ENCODE assay signal across 10 cellular contexts in the genomic region with DNA sequence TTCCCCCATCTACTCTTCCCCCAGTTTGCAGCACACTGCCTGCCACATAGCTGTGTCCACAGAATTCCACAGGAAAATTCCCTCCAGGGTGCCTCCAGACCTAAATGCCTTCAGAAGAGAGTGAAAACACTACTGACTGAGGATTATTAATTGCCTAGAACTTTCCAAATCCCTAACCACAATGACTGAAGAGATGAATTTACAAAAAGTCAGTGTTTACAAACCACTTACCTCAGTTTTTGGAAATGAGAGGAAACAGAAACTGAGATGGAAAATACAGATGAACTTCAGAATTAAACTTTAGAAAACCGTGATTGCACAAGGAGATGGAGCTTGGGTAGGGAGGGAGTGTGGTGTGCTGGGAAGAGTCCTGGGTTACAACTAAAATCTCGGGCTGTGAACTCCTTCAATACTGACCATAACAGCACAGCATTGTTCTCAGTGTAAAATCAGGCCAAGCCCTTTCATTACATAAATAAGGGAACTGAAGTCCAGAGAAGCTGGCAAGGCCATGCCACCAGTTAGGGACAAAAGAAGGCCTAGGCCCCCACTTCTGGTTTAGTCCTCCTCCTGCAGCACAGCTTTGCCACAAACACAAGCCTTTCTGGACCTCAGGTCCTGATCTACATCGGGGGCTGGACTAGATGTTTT. TPM values are rescaled to one million over a fixed set of nuclear protein-coding genes. Genes with fewer than 3 reads are reported as not detected.
DNase-seq lines count a peak whose midpoint lies in the region; ATAC-seq, FAIRE-seq and TF ChIP-seq lines count a peak whose summit lies in the region.
"Had no signal": no experiment of that assay in that cellular context is flagged by ENCODE, and none has a peak within 500 bp of the region (broad histone marks: within the 10 kb centered on the region; RNA-seq: fewer than 3 reads in every experiment).

No MANE protein-coding gene starts in this region.

- no peak for FAIRE-seq in D721Med (lab: Jason Lieb, UNC)

- peaks cover 41 to 87% (median 64%) of the 10 kb centered on the region in 4 donors for H3K4me1 Mint-ChIP-seq in CD4-positive, CD25-positive, alpha-beta regulatory T cell
- peaks cover 80 to 86% (median 84%) of the 10 kb centered on the region in 3 donors for H3K4me1 Mint-ChIP-seq in T-cell

- no peaks in the 10 kb centered on the region for H3K27me3 Mint-ChIP-seq in CD4-positive, CD25-positive, alpha-beta regulatory T cell
- H3K27me3 Mint-ChIP-seq in T-cell, result no peaks in the 10 kb centered on the region

- H3K9me3 Mint-ChIP-seq in CD4-positive, CD25-positive, alpha-beta regulatory T cell, result no peaks in the 10 kb centered on the region
- H3K9me3 Mint-ChIP-seq in T-cell, result no peaks in the 10 kb centered on the region

- 31% methylated on average over 2 to 3 of the region's 3 CpGs for WGBS in esophagus squamous epithelium, 2 donors
- 24 to 39% (median 29%) methylated on average over 3 of the region's 3 CpGs for WGBS in psoas muscle, 3 donors

- peak overlapping the region; percentile 78 for H3K4me3 ChIP-seq in CD4-positive, CD25-positive, alpha-beta regulatory T cell (ENCODE audit: low read depth, low read length)
- H3K4me3 ChIP-seq in esophagus squamous epithelium (no peak overlapping the region), psoas muscle (no peak overlapping the region), BE2C (ENCODE audit: low read depth, low read length) (no peak overlapping the region)

- H3K27ac Mint-ChIP-seq in CD4-positive, CD25-positive, alpha-beta regulatory T cell, result peak overlapping the region; percentile 76 to 98 (median 91)
- H3K27ac Mint-ChIP-seq in T-cell, result peak overlapping the region; percentile 91 to 93

- TF ChIP-seq POLR2A in esophagus squamous epithelium (IDR thresholded peaks at IDR 0.05), result no peak

- ATAC-seq in CD4-positive, CD25-positive, alpha-beta regulatory T cell (ENCODE audit: low read depth in 2 of 2), result no peak
- ATAC-seq in T-cell (replicated peaks in 1 of 4) (no peak), psoas muscle (no peak), GM21723 (IDR thresholded peaks at IDR 0.05; ENCODE audit: unreplicated experiment) (no peak), GM18867 (IDR thresholded peaks at IDR 0.05; ENCODE audit: unreplicated experiment) (no peak)

- peak overlapping the region; percentile 84 for H3K27ac ChIP-seq in CD4-positive, CD25-positive, alpha-beta regulatory T cell (ENCODE audit: insufficient read depth, low read length, poor library complexity, severe bottlenecking)
- peak overlapping the region; percentile 57 to 96 (median 80) for H3K27ac ChIP-seq in esophagus squamous epithelium
- peak overlapping the region; percentile 86 for H3K27ac ChIP-seq in psoas muscle

- no peaks in the 10 kb centered on the region for H3K9me3 ChIP-seq in CD4-positive, CD25-positive, alpha-beta regulatory T cell (ENCODE audit: control insufficient read depth in 2 of 2, low read length in 2 of 2)
- H3K9me3 ChIP-seq in esophagus squamous epithelium (no peaks in the 10 kb centered on the region), psoas muscle (no peaks in the 10 kb centered on the region), BE2C (no peaks in the 10 kb centered on the region)

- CTCF ChIA-PET in T-cell (lab: Charles Lee), result interaction anchor here (0.8 to 1.3 kb wide), 3 partner anchors 18 to 76 kb away, joined by 3 to 4 read pairs (median 4); no protein-coding TSS in a partner anchor

- intact Hi-C loops in esophagus squamous epithelium (cut with DNase I) (no loop called here), psoas muscle (cut with DNase I) (loop anchor here in 1 of 2 donors (5.0 kb wide), 1 partner anchor 35 kb away; no protein-coding TSS in a partner anchor)

- no peak for DNase-seq in CD4-positive, CD25-positive, alpha-beta regulatory T cell
- no peak for DNase-seq in T-cell
- DNase-seq in esophagus squamous epithelium (lab: John Stamatoyannopoulos, UW), result no peak
- DNase-seq in psoas muscle, result no peak
- DNase-seq in BE2C, result no peak
- DNase-seq in D721Med (ENCODE audit: insufficient read length, low spot score), result no peak
- DNase-seq: activated CD4-positive, CD25-positive, alpha-beta regulatory T cell; NCI-H1694 had no signal

- POLR2A ChIA-PET in T-cell (lab: Charles Lee), result no interaction called here

- peaks cover 11% of the 10 kb centered on the region for H3K36me3 ChIP-seq in CD4-positive, CD25-positive, alpha-beta regulatory T cell (ENCODE audit: control insufficient read depth, insufficient read depth, low read length)
- H3K36me3 ChIP-seq in esophagus squamous epithelium, result peaks cover 0 to 12% (median 0%) of the 10 kb centered on the region in 3 donors
- peaks cover 3 to 22% of the 10 kb centered on the region in 2 donors for H3K36me3 ChIP-seq in psoas muscle (ENCODE audit: insufficient read depth in 1 of 2, low read depth in 1 of 2)
- H3K36me3 ChIP-seq in BE2C, result no peaks in the 10 kb centered on the region

- peaks cover 6% of the 10 kb centered on the region for H3K36me3 Mint-ChIP-seq in CD4-positive, CD25-positive, alpha-beta regulatory T cell
- peaks cover 4% of the 10 kb centered on the region for H3K36me3 Mint-ChIP-seq in T-cell

- TF ChIP-seq CTCF in esophagus squamous epithelium (IDR thresholded peaks at IDR 0.05) (no peak), psoas muscle (IDR thresholded peaks at IDR 0.05) (no peak), BE2C (IDR thresholded peaks at IDR 0.05; ENCODE audit: low read depth, low read length) (no peak), D721Med (IDR thresholded peaks at IDR 0.05; ENCODE audit: insufficient read depth, missing control alignments) (no peak)

- no peaks in the 10 kb centered on the region for H3K27me3 ChIP-seq in CD4-positive, CD25-positive, alpha-beta regulatory T cell (ENCODE audit: control insufficient read depth, insufficient read depth, low read length)
- H3K27me3 ChIP-seq in esophagus squamous epithelium, result no peaks in the 10 kb centered on the region
- H3K27me3 ChIP-seq in psoas muscle (ENCODE audit: insufficient read depth in 3 of 3, low read length in 2 of 3), result no peaks in the 10 kb centered on the region
- H3K27me3 ChIP-seq in BE2C, result no peaks in the 10 kb centered on the region

- H3K4me3 Mint-ChIP-seq in CD4-positive, CD25-positive, alpha-beta regulatory T cell, result peak overlapping the region in 3 of 4 donors; percentile 33 to 77 (median 64)
- peak overlapping the region in 2 of 3 donors; percentile 42 to 66 for H3K4me3 Mint-ChIP-seq in T-cell

- H3K4me1 ChIP-seq in CD4-positive, CD25-positive, alpha-beta regulatory T cell (ENCODE audit: control insufficient read depth, insufficient read depth, low read length, poor library complexity, severe bottlenecking), result peaks cover 77% of the 10 kb centered on the region
- peaks cover 34 to 92% (median 63%) of the 10 kb centered on the region in 3 donors for H3K4me1 ChIP-seq in esophagus squamous epithelium
- peaks cover 62% of the 10 kb centered on the region for H3K4me1 ChIP-seq in psoas muscle
- H3K4me1 ChIP-seq in BE2C, result no peaks in the 10 kb centered on the region

RNA-seq across cellular contexts. Expression of a gene that starts 4.1 kb away (rescaled TPM):
- 84.9 TPM for total RNA-seq in CD4-positive, CD25-positive, alpha-beta regulatory T cell
- 10 to 100 TPM; 37.7 to 56.1 (median 43.5) TPM for polyA plus RNA-seq in CD4-positive, CD25-positive, alpha-beta regulatory T cell
- total RNA-seq in T-cell, result 10 to 100 TPM; 48.8 to 86.6 (median 54.2) TPM
- total RNA-seq in esophagus squamous epithelium, result 10 to 100 TPM; 27.5 to 38.0 (median 37.0) TPM
- total RNA-seq in psoas muscle, result 10 to 100 TPM; 36.7 to 60.7 (median 40.3) TPM
- polyA plus RNA-seq in psoas muscle, result 10 to 100 TPM; 21.2 to 49.4 (median 40.3) TPM
- 29.6 TPM for polyA plus RNA-seq in BE2C (2012; ENCODE audit: insufficient read depth, insufficient read length, low read depth)
